Comparison of ENCODE assay signal across 17 cellular contexts in genomic region chrX:122582280-122582679, GRCh38.
"Had no signal": no experiment of that assay in that cellular context is flagged by ENCODE, and none has a peak within 500 bp of the region (broad histone marks: within the 10 kb centered on the region; RNA-seq: fewer than 3 reads in every experiment).

No MANE protein-coding gene starts in this region.

- H3K36me3 Mint-ChIP-seq: memory B cell; naive thymus-derived CD4-positive, alpha-beta T cell had no signal

- H3K9me3 ChIP-seq: left ventricle myocardium inferior, mucosa of descending colon, tibial nerve, uterus had no signal

- H3K27me3 ChIP-seq: hepatocyte, tibial nerve, uterus had no signal

- DNase-seq: activated CD4-positive, alpha-beta T cell treated with anti-CD3 and anti-CD28 coated beads, Interleukin-2, amount 10 ng/mL, durations not matched to agents 7 days and 5 days; activated naive CD4-positive, alpha-beta T cell treated with Interleukin-2 at 50 U/mL for 16 hours; anterior cingulate cortex; dermis blood vessel endothelial cell; effector memory CD8-positive, alpha-beta T cell; left ventricle myocardium inferior; mucosa of descending colon; naive thymus-derived CD4-positive, alpha-beta T cell; stimulated activated naive CD4-positive, alpha-beta T cell; substantia nigra; uterus had no signal

- H3K27me3 Mint-ChIP-seq: activated CD4-positive, alpha-beta T cell treated with anti-CD3 and anti-CD28 coated beads, Interleukin-2, amount 10 ng/mL, durations not matched to agents 7 days and 5 days; effector memory CD8-positive, alpha-beta T cell; memory B cell; naive thymus-derived CD4-positive, alpha-beta T cell had no signal

- H3K36me3 ChIP-seq: left ventricle myocardium inferior, tibial nerve, uterus had no signal

- H3K4me3 Mint-ChIP-seq: activated CD4-positive, alpha-beta T cell treated with anti-CD3 and anti-CD28 coated beads, Interleukin-2, amount 10 ng/mL, durations not matched to agents 7 days and 5 days; activated T-helper 1 cell treated with anti-CD3 and anti-CD28 coated beads, Interleukin-12 subunit alpha, Interleukin-12 subunit beta, Interleukin-2, Interleukin-4 antibody, amounts not matched to agents 30 ng/mL and 10 ng/mL and 1 ng/mL, durations not matched to agents 14 hours and 24 hours and 36 hours; effector memory CD8-positive, alpha-beta T cell; memory B cell; naive thymus-derived CD4-positive, alpha-beta T cell; T-helper 2 cell treated with Interferon-gamma antibody and Interleukin-4, amounts not matched to agents 5 μg/mL and 100 μg/mL, for 36 hours had no signal

- H3K4me3 ChIP-seq: hepatocyte, left ventricle myocardium inferior, mucosa of descending colon, tibial nerve, uterus had no signal

- H3K27ac Mint-ChIP-seq: activated CD4-positive, alpha-beta T cell treated with anti-CD3 and anti-CD28 coated beads, Interleukin-2, amount 10 ng/mL, durations not matched to agents 7 days and 5 days; activated T-helper 1 cell treated with anti-CD3 and anti-CD28 coated beads, Interleukin-12 subunit alpha, Interleukin-12 subunit beta, Interleukin-2, Interleukin-4 antibody, amounts not matched to agents 30 ng/mL and 10 ng/mL and 1 ng/mL, durations not matched to agents 14 hours and 24 hours and 36 hours; effector memory CD8-positive, alpha-beta T cell; memory B cell; naive thymus-derived CD4-positive, alpha-beta T cell; T-helper 2 cell treated with Interferon-gamma antibody and Interleukin-4, amounts not matched to agents 5 μg/mL and 100 μg/mL, for 36 hours had no signal

- H3K27ac ChIP-seq: hepatocyte, left ventricle myocardium inferior, parathyroid adenoma, tibial nerve, uterus had no signal

- H3K4me1 ChIP-seq: left ventricle myocardium inferior, parathyroid adenoma, tibial nerve, uterus had no signal

- H3K4me1 Mint-ChIP-seq: activated CD4-positive, alpha-beta T cell treated with anti-CD3 and anti-CD28 coated beads, Interleukin-2, amount 10 ng/mL, durations not matched to agents 7 days and 5 days; memory B cell; naive thymus-derived CD4-positive, alpha-beta T cell had no signal

- H3K9me3 Mint-ChIP-seq: activated CD4-positive, alpha-beta T cell treated with anti-CD3 and anti-CD28 coated beads, Interleukin-2, amount 10 ng/mL, durations not matched to agents 7 days and 5 days; activated T-helper 1 cell treated with anti-CD3 and anti-CD28 coated beads, Interleukin-12 subunit alpha, Interleukin-12 subunit beta, Interleukin-2, Interleukin-4 antibody, amounts not matched to agents 30 ng/mL and 10 ng/mL and 1 ng/mL, durations not matched to agents 14 hours and 24 hours and 36 hours had no signal

- ATAC-seq: effector memory CD8-positive, alpha-beta T cell; mucosa of descending colon; naive thymus-derived CD4-positive, alpha-beta T cell had no signal
